ENCODE assay signal across 23 cellular contexts in genomic region chr11:132846080-132846479, GRCh38.
DNase-seq lines count a peak whose midpoint lies in the region; ATAC-seq, FAIRE-seq and TF ChIP-seq lines count a peak whose summit lies in the region.
"Had no signal": no experiment of that assay in that cellular context is flagged by ENCODE, and none has a peak within 500 bp of the region (broad histone marks: within the 10 kb centered on the region; RNA-seq: fewer than 3 reads in every experiment).

No MANE protein-coding gene starts in this region.

- no peak overlapping the region for H3K27ac ChIP-seq in astrocyte (ENCODE audit: low read depth, low read length)
- H3K27ac ChIP-seq: GM23248, RWPE1 had no signal

- no peak for TF ChIP-seq CTCF in astrocyte (IDR thresholded peaks at IDR 0.05; ENCODE audit: insufficient read depth, low read depth, low read length)
- TF ChIP-seq CTCF in nephron (IDR thresholded peaks at IDR 0.05; ENCODE audit: unreplicated experiment in 3 of 3), result no peak

- H3K36me3 ChIP-seq in astrocyte (ENCODE audit: insufficient read depth, low read length), result no peaks in the 10 kb centered on the region

- no peak overlapping the region for H3K4me2 ChIP-seq in astrocyte (ENCODE audit: low read length)

- no peaks in the 10 kb centered on the region for H4K20me1 ChIP-seq in astrocyte (ENCODE audit: insufficient read depth, low read length)

- peaks cover 12% of the 10 kb centered on the region for H3K4me1 ChIP-seq in astrocyte (ENCODE audit: insufficient read depth, low read length)

- H3K4me3 ChIP-seq in astrocyte (ENCODE audit: insufficient read depth, low read depth, low read length), result no peak overlapping the region
- H3K4me3 ChIP-seq: GM23248 had no signal

- H3K9ac ChIP-seq in astrocyte (ENCODE audit: low read length), result no peak overlapping the region
- H3K9ac ChIP-seq: GM23248 had no signal

- H3K9me3 Mint-ChIP-seq in astrocyte (ENCODE audit: unreplicated experiment), result no peaks in the 10 kb centered on the region
- no peaks in the 10 kb centered on the region for H3K9me3 Mint-ChIP-seq in nephron

- peaks cover 3% of the 10 kb centered on the region for H3K36me3 Mint-ChIP-seq in astrocyte (ENCODE audit: low read depth, unreplicated experiment)
- no peaks in the 10 kb centered on the region for H3K36me3 Mint-ChIP-seq in nephron (ENCODE audit: low read depth)
- H3K36me3 Mint-ChIP-seq: T-cell had no signal

- FAIRE-seq in astrocyte (lab: Jason Lieb, UNC), result no peak
- FAIRE-seq: GM18507, HepG2 had no signal

- H3K27me3 Mint-ChIP-seq in astrocyte (ENCODE audit: low read depth, unreplicated experiment), result no peaks in the 10 kb centered on the region
- H3K27me3 Mint-ChIP-seq in nephron (ENCODE audit: low read depth), result no peaks in the 10 kb centered on the region
- H3K27me3 Mint-ChIP-seq: B cell had no signal

- no peaks in the 10 kb centered on the region for H3K27me3 ChIP-seq in astrocyte (ENCODE audit: insufficient read depth, low read length)

- no peak overlapping the region for H2AFZ ChIP-seq in astrocyte (ENCODE audit: low read depth, low read length)
- H2AFZ ChIP-seq: GM23248 had no signal

- H3K9me3 ChIP-seq in astrocyte (ENCODE audit: insufficient read depth, low read depth, low read length), result no peaks in the 10 kb centered on the region

- no peaks in the 10 kb centered on the region for H3K79me2 ChIP-seq in astrocyte (ENCODE audit: insufficient read depth, low read length)

- H3K4me3 Mint-ChIP-seq in astrocyte (ENCODE audit: unreplicated experiment) (no peak overlapping the region), nephron (no peak overlapping the region)
- H3K4me3 Mint-ChIP-seq: B cell, T-cell had no signal

- H3K4me1 Mint-ChIP-seq in astrocyte (ENCODE audit: low read depth, unreplicated experiment) (peaks cover 46% of the 10 kb centered on the region), nephron (peaks cover 28% of the 10 kb centered on the region)
- H3K4me1 Mint-ChIP-seq: B cell, T-cell had no signal

- DNase-seq in EH (ENCODE audit: low read depth) (peak; percentile 9), HCEC 1CT (peak; percentile 11), astrocyte (ENCODE audit: low read depth) (no peak), islet precursor cell (no peak)
- DNase-seq: Calu3, GM23248, Karpas-422, NCI-H1105, NCI-H1436 treated with DMSO at 0.1 percent for 48 hours, NCI-H187 treated with DMSO at 0.1 percent for 48 hours, NCI-H2107, NCI-H524, NCI-H82, SHP77, T-cell had no signal

- ATAC-seq in GM19467 (IDR thresholded peaks at IDR 0.05; ENCODE audit: unreplicated experiment) (no peak), HG03521 (IDR thresholded peaks at IDR 0.05; ENCODE audit: unreplicated experiment) (no peak)
- ATAC-seq: HCT116, HepG2, T-cell had no signal

- H3K27ac Mint-ChIP-seq in astrocyte (ENCODE audit: unreplicated experiment) (peak overlapping the region; percentile 64), nephron (peak overlapping the region in 2 of 3 experiments; percentile 10 to 15)
- H3K27ac Mint-ChIP-seq: B cell, T-cell had no signal

Comparison
In these comparisons a context has a peak if more than half of its experiments do, and no peak if none do; other contexts are left out.
1. DNase-seq: peak in EH (single experiment) and HCEC 1CT (single experiment); none in astrocyte (single experiment) and islet precursor cell (single experiment).